16 cellular contexts compared by ENCODE assay signal in genomic region chr20:63282946-63283345, GRCh38. TPM values are rescaled to one million over a fixed set of nuclear protein-coding genes. Genes with fewer than 3 reads are reported as not detected.
DNase-seq lines count a peak whose midpoint lies in the region; ATAC-seq and TF ChIP-seq lines count a peak whose summit lies in the region.
"Had no signal": no experiment of that assay in that cellular context is flagged by ENCODE, and none has a peak within 500 bp of the region (broad histone marks: within the 10 kb centered on the region; RNA-seq: fewer than 3 reads in every experiment).

No MANE protein-coding gene starts in this region.

- POLR2A ChIA-PET in activated CD4-positive, alpha-beta memory T cell treated with anti-CD3 and anti-CD28 coated beads for 36 hours (lab: Charles Lee): no interaction called here
- POLR2A ChIA-PET in A673 (lab: Charles Lee; ENCODE audit: low non-redundant PET): no interaction called here

- no peaks in the 10 kb centered on the region for H3K9me3 Mint-ChIP-seq in activated CD4-positive, alpha-beta memory T cell treated with anti-CD3 and anti-CD28 coated beads for 36 hours
- H3K9me3 Mint-ChIP-seq: CD4-positive, alpha-beta T cell had no signal

- no peak overlapping the region for H2BK120ac ChIP-seq in neuronal stem cell (ENCODE audit: low read depth, low read length)

- H3K23ac ChIP-seq in neuronal stem cell (ENCODE audit: low read depth, low read length, poor library complexity): peak overlapping the region; percentile 65

- CTCF ChIA-PET in activated CD4-positive, alpha-beta memory T cell treated with anti-CD3 and anti-CD28 coated beads for 36 hours (lab: Charles Lee): no interaction called here
- CTCF ChIA-PET in A673 (lab: Charles Lee): no interaction called here

- ATAC-seq in Right ventricle myocardium inferior (no peak), RWPE2 (ENCODE audit: low read depth) (no peak; the same call in 2 of the 3 replicates)
- ATAC-seq: HCT116 had no signal

- no peak for TF ChIP-seq CTCF in RWPE2 (IDR thresholded peaks at IDR 0.05; ENCODE audit: poor library complexity, severe bottlenecking)
- no peak for TF ChIP-seq CTCF in A673 (conservative IDR thresholded peaks at IDR 0.05; ENCODE audit: low read depth, low read length)

- H3K4me3 ChIP-seq in Jurkat, Clone E6-1 (ENCODE audit: low read length): peak overlapping the region; percentile 87
- H3K4me3 ChIP-seq in RWPE2 (ENCODE audit: severe bottlenecking) (no peak overlapping the region), neuronal stem cell (ENCODE audit: low read length in 2 of 2) (no peak overlapping the region), A673 (ENCODE audit: low read depth, low read length, poor library complexity, severe bottlenecking) (no peak overlapping the region)
- H3K4me3 ChIP-seq: GM23248 had no signal

- H3K79me1 ChIP-seq in neuronal stem cell (ENCODE audit: low read depth, low read length): peaks cover 8% of the 10 kb centered on the region

- H3K9ac ChIP-seq in neuronal stem cell (ENCODE audit: low read depth, low read length, poor library complexity): peak overlapping the region; percentile 30
- H3K9ac ChIP-seq: GM23248 had no signal

- no peaks in the 10 kb centered on the region for H3K27me3 ChIP-seq in RWPE2 (ENCODE audit: insufficient read depth, poor library complexity, severe bottlenecking)
- no peaks in the 10 kb centered on the region for H3K27me3 ChIP-seq in neuronal stem cell (ENCODE audit: control insufficient read depth in 3 of 3, insufficient read depth in 3 of 3, low read depth in 1 of 3, low read length in 3 of 3)
- H3K27me3 ChIP-seq in A673 (replicated peaks; ENCODE audit: insufficient read depth, low read depth, low read length, poor library complexity): no peaks in the 10 kb centered on the region

- H3K27ac Mint-ChIP-seq in activated CD4-positive, alpha-beta memory T cell treated with anti-CD3 and anti-CD28 coated beads for 36 hours: no peak overlapping the region

- H3K4ac ChIP-seq in neuronal stem cell (ENCODE audit: low read length): no peak overlapping the region

- no peak overlapping the region for H4K91ac ChIP-seq in neuronal stem cell (ENCODE audit: low read depth, low read length, poor library complexity)

- WGBS in neuronal stem cell (ENCODE audit: extremely low coverage in 2 of 2, insufficient read length in 2 of 2, insufficient replicate concordance in 1 of 2), 2 donors: no CpG with 5 or more reads among the region's 17 CpGs

- H3K14ac ChIP-seq in neuronal stem cell (ENCODE audit: low read length): no peak overlapping the region

- no TSS peak for BruUV-seq in A673 (replicated peaks; lab: Mats Ljungman, UMichigan)

- H3K9me3 ChIP-seq in RWPE2 (ENCODE audit: severe bottlenecking): no peaks in the 10 kb centered on the region
- no peaks in the 10 kb centered on the region for H3K9me3 ChIP-seq in neuronal stem cell (replicated peaks in 1 of 2; ENCODE audit: control insufficient read depth in 2 of 2, insufficient read depth in 1 of 2, low read depth in 1 of 2, low read length in 2 of 2)
- no peaks in the 10 kb centered on the region for H3K9me3 ChIP-seq in A673 (ENCODE audit: low read depth, low read length, poor library complexity, severe bottlenecking)

- no peak overlapping the region for H2AK5ac ChIP-seq in neuronal stem cell (ENCODE audit: low read depth, low read length)

- H3K36me3 ChIP-seq in RWPE2 (ENCODE audit: low read depth) (peaks cover 85% of the 10 kb centered on the region), neuronal stem cell (replicated peaks in 1 of 2; ENCODE audit: control insufficient read depth in 2 of 2, insufficient read depth in 2 of 2, low read length in 2 of 2) (peaks cover 49 to 93% of the 10 kb centered on the region in 2 donors), A673 (ENCODE audit: insufficient read depth, low read length, poor library complexity, severe bottlenecking) (peaks cover 27% of the 10 kb centered on the region)

- peak overlapping the region; percentile 75 for H2BK5ac ChIP-seq in neuronal stem cell (ENCODE audit: low read length)

- H3K27ac ChIP-seq in RWPE2 (ENCODE audit: poor library complexity, severe bottlenecking) (no peak overlapping the region), neuronal stem cell (replicated peaks; ENCODE audit: low read length) (no peak overlapping the region), A673 (ENCODE audit: low read depth, low read length, poor library complexity, severe bottlenecking) (no peak overlapping the region)
- H3K27ac ChIP-seq: 22Rv1, GM23248 had no signal

- H3K18ac ChIP-seq in neuronal stem cell (ENCODE audit: low read length): no peak overlapping the region

- no peak overlapping the region for H2BK12ac ChIP-seq in neuronal stem cell (ENCODE audit: low read length)

- no peak overlapping the region for H4K8ac ChIP-seq in neuronal stem cell (ENCODE audit: low read depth, low read length)

- no peak overlapping the region for H2BK15ac ChIP-seq in neuronal stem cell (ENCODE audit: low read length)

- H3K4me1 ChIP-seq in RWPE2 (ENCODE audit: insufficient read depth, poor library complexity, severe bottlenecking) (no peaks in the 10 kb centered on the region), neuronal stem cell (ENCODE audit: control insufficient read depth in 2 of 2, insufficient read depth in 1 of 2, low read depth in 1 of 2, low read length in 2 of 2) (no peaks in the 10 kb centered on the region), A673 (ENCODE audit: insufficient read depth, low read length, poor library complexity, severe bottlenecking) (no peaks in the 10 kb centered on the region)

- no peaks in the 10 kb centered on the region for H3K27me3 Mint-ChIP-seq in activated CD4-positive, alpha-beta memory T cell treated with anti-CD3 and anti-CD28 coated beads for 36 hours
- H3K27me3 Mint-ChIP-seq: CD4-positive, alpha-beta T cell had no signal

- no peak overlapping the region for H2AFZ ChIP-seq in neuronal stem cell (ENCODE audit: low read length)
- H2AFZ ChIP-seq: GM23248 had no signal

- H3K4me1 Mint-ChIP-seq in activated CD4-positive, alpha-beta memory T cell treated with anti-CD3 and anti-CD28 coated beads for 36 hours (ENCODE audit: low read depth): peaks cover 4% of the 10 kb centered on the region

- intact Hi-C loops in Right ventricle myocardium inferior (cut with DNase I) (no loop called here), cardiac septum (cut with DNase I) (no loop called here), A673 (cut with micrococcal nuclease; ENCODE audit: unreplicated experiment) (no loop called here)
- intact Hi-C loops in activated CD4-positive, alpha-beta memory T cell treated with anti-CD3 and anti-CD28 coated beads for 36 hours (cut with micrococcal nuclease): no loop called here

- no peak overlapping the region for H3K4me3 Mint-ChIP-seq in activated CD4-positive, alpha-beta memory T cell treated with anti-CD3 and anti-CD28 coated beads for 36 hours
- H3K4me3 Mint-ChIP-seq: CD4-positive, alpha-beta T cell had no signal

- H3K4me2 ChIP-seq in neuronal stem cell (ENCODE audit: insufficient read depth, low read length, poor library complexity, severe bottlenecking): peak overlapping the region; percentile 11

- DNase-seq in Right ventricle myocardium inferior (ENCODE audit: missing footprints) (peak; percentile 52), cardiac septum (ENCODE audit: low spot score) (no peak), RWPE2 (ENCODE audit: low spot score) (peak; percentile 85), neuronal stem cell (ENCODE audit: low spot score) (no peak), A673 (ENCODE audit: low spot score) (no peak), T-helper 9 cell (no peak)
- no peak for DNase-seq in Jurkat, Clone E6-1 (ENCODE audit: low read depth, low spot score)
- DNase-seq in activated CD4-positive, alpha-beta memory T cell treated with anti-CD3 and anti-CD28 coated beads for 36 hours: no peak
- DNase-seq: AML-193; CD4-positive, alpha-beta T cell; DMS79 treated with DMSO at 0.1 percent for 48 hours; GF-D8; GM23248; IMR-90 had no signal

- peaks cover 13% of the 10 kb centered on the region for H3K36me3 Mint-ChIP-seq in activated CD4-positive, alpha-beta memory T cell treated with anti-CD3 and anti-CD28 coated beads for 36 hours

RNA-seq across cellular contexts. Expression of gene COL20A1, which starts 10.0 kb away (rescaled TPM):
- total RNA-seq in Right ventricle myocardium inferior: not detected
- 0.22 TPM for total RNA-seq in cardiac septum
- not detected for polyA plus RNA-seq in Jurkat, Clone E6-1 (2012; ENCODE audit: insufficient read depth, insufficient read length)
- 0.13 TPM for polyA plus RNA-seq in neuronal stem cell (2013, experiment 1 of 2)
- 0.08 TPM for polyA plus RNA-seq in neuronal stem cell (2013, experiment 2 of 2)
- not detected for total RNA-seq in activated CD4-positive, alpha-beta memory T cell treated with anti-CD3 and anti-CD28 coated beads for 36 hours
- total RNA-seq in A673 (2021): not detected in 2 replicates
- total RNA-seq: GM23248, IMR-90 had no signal
- polyA plus RNA-seq: GM23248, IMR-90 had no signal

RNA-seq across cellular contexts. Expression of gene ARFGAP1, which starts 10.3 kb away (rescaled TPM):
- total RNA-seq in Right ventricle myocardium inferior: 28.8 TPM
- 49.5 TPM for total RNA-seq in cardiac septum
- 127 TPM for polyA plus RNA-seq in Jurkat, Clone E6-1 (2012; ENCODE audit: insufficient read depth, insufficient read length)
- polyA plus RNA-seq in neuronal stem cell (2013, experiment 1 of 2): 60.7 TPM
- 56.3 TPM for polyA plus RNA-seq in neuronal stem cell (2013, experiment 2 of 2)
- 10 to 100 TPM; 68.4 to 72.4 TPM for total RNA-seq in activated CD4-positive, alpha-beta memory T cell treated with anti-CD3 and anti-CD28 coated beads for 36 hours
- total RNA-seq in A673 (2021): 90.4 and 101 TPM in 2 replicates

RNA-seq across cellular contexts. Expression of gene NKAIN4, which starts 28.7 kb away (rescaled TPM):
- total RNA-seq in Right ventricle myocardium inferior: not detected
- total RNA-seq in cardiac septum: not detected
- not detected for polyA plus RNA-seq in Jurkat, Clone E6-1 (2012; ENCODE audit: insufficient read depth, insufficient read length)
- 39.2 TPM for polyA plus RNA-seq in neuronal stem cell (2013, experiment 1 of 2)
- 40.2 TPM for polyA plus RNA-seq in neuronal stem cell (2013, experiment 2 of 2)
- total RNA-seq in activated CD4-positive, alpha-beta memory T cell treated with anti-CD3 and anti-CD28 coated beads for 36 hours: not detected
- not detected in 2 replicates for total RNA-seq in A673 (2021)
- total RNA-seq: CD4-positive, alpha-beta T cell; GM23248; IMR-90 had no signal
- polyA plus RNA-seq: GM23248, IMR-90 had no signal

RNA-seq across cellular contexts. Expression of gene BIRC7, which starts 47.2 kb away (rescaled TPM):
- total RNA-seq in Right ventricle myocardium inferior (not detected), cardiac septum (1.1 TPM), A673 (2021) (not detected in 2 replicates)
- polyA plus RNA-seq in Jurkat, Clone E6-1 (2012; ENCODE audit: insufficient read depth, insufficient read length): not detected
- polyA plus RNA-seq in neuronal stem cell (2013, experiment 1 of 2): 0.03 TPM
- 0.06 TPM for polyA plus RNA-seq in neuronal stem cell (2013, experiment 2 of 2)
- not detected for total RNA-seq in activated CD4-positive, alpha-beta memory T cell treated with anti-CD3 and anti-CD28 coated beads for 36 hours
- total RNA-seq: CD4-positive, alpha-beta T cell; GM23248; IMR-90 had no signal
- polyA plus RNA-seq: GM23248, IMR-90 had no signal

Comparison
In these comparisons a context has a peak if more than half of its experiments do, and no peak if none do; other contexts are left out.
1. DNase-seq: peak in Right ventricle myocardium inferior (single experiment) and RWPE2 (single experiment); none in cardiac septum (single experiment), Jurkat, Clone E6-1 (single experiment), neuronal stem cell (single experiment), activated CD4-positive, alpha-beta memory T cell treated with anti-CD3 and anti-CD28 coated beads for 36 hours (single experiment), A673 (single experiment) and T-helper 9 cell (single experiment).